ENCODE assay signal across 1 cellular context in genomic region chr12:49060237-49061156, GRCh38.
TF ChIP-seq lines count a peak whose summit lies in the region.

A gene with protein sequence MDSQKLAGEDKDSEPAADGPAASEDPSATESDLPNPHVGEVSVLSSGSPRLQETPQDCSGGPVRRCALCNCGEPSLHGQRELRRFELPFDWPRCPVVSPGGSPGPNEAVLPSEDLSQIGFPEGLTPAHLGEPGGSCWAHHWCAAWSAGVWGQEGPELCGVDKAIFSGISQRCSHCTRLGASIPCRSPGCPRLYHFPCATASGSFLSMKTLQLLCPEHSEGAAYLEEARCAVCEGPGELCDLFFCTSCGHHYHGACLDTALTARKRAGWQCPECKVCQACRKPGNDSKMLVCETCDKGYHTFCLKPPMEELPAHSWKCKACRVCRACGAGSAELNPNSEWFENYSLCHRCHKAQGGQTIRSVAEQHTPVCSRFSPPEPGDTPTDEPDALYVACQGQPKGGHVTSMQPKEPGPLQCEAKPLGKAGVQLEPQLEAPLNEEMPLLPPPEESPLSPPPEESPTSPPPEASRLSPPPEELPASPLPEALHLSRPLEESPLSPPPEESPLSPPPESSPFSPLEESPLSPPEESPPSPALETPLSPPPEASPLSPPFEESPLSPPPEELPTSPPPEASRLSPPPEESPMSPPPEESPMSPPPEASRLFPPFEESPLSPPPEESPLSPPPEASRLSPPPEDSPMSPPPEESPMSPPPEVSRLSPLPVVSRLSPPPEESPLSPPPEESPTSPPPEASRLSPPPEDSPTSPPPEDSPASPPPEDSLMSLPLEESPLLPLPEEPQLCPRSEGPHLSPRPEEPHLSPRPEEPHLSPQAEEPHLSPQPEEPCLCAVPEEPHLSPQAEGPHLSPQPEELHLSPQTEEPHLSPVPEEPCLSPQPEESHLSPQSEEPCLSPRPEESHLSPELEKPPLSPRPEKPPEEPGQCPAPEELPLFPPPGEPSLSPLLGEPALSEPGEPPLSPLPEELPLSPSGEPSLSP (N-terminal part only) (minus strand): TSS chr12:49060794. CDS start chr12:49055324, 5,470 bp downstream.

TF ChIP-seq in GM12878, 131 proteins besides CTCF, POLR2A, EP300 and RAD21 (continued from another document):
- TF ChIP-seq ZBTB11 (CRISPR knock-in tag; IDR thresholded peaks at IDR 0.05) (no peak), ATF2 (IDR thresholded peaks at IDR 0.05; ENCODE audit: low read length) (no peak), ATF3 (IDR thresholded peaks at IDR 0.05; ENCODE audit: borderline replicate concordance, extremely low read depth, low read depth, low read length) (no peak), EGR1 (IDR thresholded peaks at IDR 0.05; ENCODE audit: borderline replicate concordance in 1 of 2, low read depth in 2 of 2, low read length in 2 of 2) (peak; percentile 57 to 71; a peak in 2 of 3 replicates), LARP7 (IDR thresholded peaks at IDR 0.05) (peak; percentile 86), ETV6 (conservative IDR thresholded peaks at IDR 0.05 in 1 of 2, IDR thresholded peaks at IDR 0.05 in 1 of 2; ENCODE audit: borderline replicate concordance in 1 of 2, low read depth in 1 of 2) (no peak; a peak in 1 of 4 replicates), YY1 (IDR thresholded peaks at IDR 0.05; ENCODE audit: low read depth, low read length) (peak; percentile 94), SMC3 (IDR thresholded peaks at IDR 0.05; ENCODE audit: borderline replicate concordance, low read length) (no peak), E4F1 (IDR thresholded peaks at IDR 0.05; ENCODE audit: borderline replicate concordance, partially characterized antibody) (peak; percentile 75)
- TF ChIP-seq, protein P1, sequence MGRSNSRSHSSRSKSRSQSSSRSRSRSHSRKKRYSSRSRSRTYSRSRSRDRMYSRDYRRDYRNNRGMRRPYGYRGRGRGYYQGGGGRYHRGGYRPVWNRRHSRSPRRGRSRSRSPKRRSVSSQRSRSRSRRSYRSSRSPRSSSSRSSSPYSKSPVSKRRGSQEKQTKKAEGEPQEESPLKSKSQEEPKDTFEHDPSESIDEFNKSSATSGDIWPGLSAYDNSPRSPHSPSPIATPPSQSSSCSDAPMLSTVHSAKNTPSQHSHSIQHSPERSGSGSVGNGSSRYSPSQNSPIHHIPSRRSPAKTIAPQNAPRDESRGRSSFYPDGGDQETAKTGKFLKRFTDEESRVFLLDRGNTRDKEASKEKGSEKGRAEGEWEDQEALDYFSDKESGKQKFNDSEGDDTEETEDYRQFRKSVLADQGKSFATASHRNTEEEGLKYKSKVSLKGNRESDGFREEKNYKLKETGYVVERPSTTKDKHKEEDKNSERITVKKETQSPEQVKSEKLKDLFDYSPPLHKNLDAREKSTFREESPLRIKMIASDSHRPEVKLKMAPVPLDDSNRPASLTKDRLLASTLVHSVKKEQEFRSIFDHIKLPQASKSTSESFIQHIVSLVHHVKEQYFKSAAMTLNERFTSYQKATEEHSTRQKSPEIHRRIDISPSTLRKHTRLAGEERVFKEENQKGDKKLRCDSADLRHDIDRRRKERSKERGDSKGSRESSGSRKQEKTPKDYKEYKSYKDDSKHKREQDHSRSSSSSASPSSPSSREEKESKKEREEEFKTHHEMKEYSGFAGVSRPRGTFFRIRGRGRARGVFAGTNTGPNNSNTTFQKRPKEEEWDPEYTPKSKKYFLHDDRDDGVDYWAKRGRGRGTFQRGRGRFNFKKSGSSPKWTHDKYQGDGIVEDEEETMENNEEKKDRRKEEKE (IDR thresholded peaks at IDR 0.05): no peak
- TF ChIP-seq, protein P2, sequence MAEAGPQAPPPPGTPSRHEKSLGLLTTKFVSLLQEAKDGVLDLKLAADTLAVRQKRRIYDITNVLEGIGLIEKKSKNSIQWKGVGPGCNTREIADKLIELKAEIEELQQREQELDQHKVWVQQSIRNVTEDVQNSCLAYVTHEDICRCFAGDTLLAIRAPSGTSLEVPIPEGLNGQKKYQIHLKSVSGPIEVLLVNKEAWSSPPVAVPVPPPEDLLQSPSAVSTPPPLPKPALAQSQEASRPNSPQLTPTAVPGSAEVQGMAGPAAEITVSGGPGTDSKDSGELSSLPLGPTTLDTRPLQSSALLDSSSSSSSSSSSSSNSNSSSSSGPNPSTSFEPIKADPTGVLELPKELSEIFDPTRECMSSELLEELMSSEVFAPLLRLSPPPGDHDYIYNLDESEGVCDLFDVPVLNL (IDR thresholded peaks at IDR 0.05; ENCODE audit: low read depth, low read length): 0 out of 2 replicates have a peak, but pooled peaks have one; percentile 7
TF ChIP-seq in GM12878: peak in this region for 81.
